ENCODE assay signal across 1 cellular context in genomic region chr7:138077809-138078208, GRCh38.
TF ChIP-seq lines count a peak whose summit lies in the region.

No MANE protein-coding gene starts in this region.

TF ChIP-seq in K562, 482 proteins besides CTCF, POLR2A, EP300 and RAD21 (continued from another document):
- TF ChIP-seq, protein P1, sequence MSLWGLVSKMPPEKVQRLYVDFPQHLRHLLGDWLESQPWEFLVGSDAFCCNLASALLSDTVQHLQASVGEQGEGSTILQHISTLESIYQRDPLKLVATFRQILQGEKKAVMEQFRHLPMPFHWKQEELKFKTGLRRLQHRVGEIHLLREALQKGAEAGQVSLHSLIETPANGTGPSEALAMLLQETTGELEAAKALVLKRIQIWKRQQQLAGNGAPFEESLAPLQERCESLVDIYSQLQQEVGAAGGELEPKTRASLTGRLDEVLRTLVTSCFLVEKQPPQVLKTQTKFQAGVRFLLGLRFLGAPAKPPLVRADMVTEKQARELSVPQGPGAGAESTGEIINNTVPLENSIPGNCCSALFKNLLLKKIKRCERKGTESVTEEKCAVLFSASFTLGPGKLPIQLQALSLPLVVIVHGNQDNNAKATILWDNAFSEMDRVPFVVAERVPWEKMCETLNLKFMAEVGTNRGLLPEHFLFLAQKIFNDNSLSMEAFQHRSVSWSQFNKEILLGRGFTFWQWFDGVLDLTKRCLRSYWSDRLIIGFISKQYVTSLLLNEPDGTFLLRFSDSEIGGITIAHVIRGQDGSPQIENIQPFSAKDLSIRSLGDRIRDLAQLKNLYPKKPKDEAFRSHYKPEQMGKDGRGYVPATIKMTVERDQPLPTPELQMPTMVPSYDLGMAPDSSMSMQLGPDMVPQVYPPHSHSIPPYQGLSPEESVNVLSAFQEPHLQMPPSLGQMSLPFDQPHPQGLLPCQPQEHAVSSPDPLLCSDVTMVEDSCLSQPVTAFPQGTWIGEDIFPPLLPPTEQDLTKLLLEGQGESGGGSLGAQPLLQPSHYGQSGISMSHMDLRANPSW (CRISPR knock-in tag; IDR thresholded peaks at IDR 0.05): no peak
- peak; percentile 68; the same call in 1 of the 2 replicates for TF ChIP-seq CEBPB (tag; IDR thresholded peaks at IDR 0.05)
- no peak for TF ChIP-seq KLF10 (CRISPR knock-in tag; IDR thresholded peaks at IDR 0.05)
- TF ChIP-seq SUPT5H (IDR thresholded peaks at IDR 0.05): no peak
- TF ChIP-seq FUS (optimal IDR thresholded peaks at IDR 0.05; ENCODE audit: low read depth, low read length): no peak
- peak; percentile 54 for TF ChIP-seq CEBPG (CRISPR knock-in tag; IDR thresholded peaks at IDR 0.05)
- peak; percentile 89 to 93 for TF ChIP-seq CEBPG (tag; conservative IDR thresholded peaks at IDR 0.05 in 1 of 2, IDR thresholded peaks at IDR 0.05 in 1 of 2)
- TF ChIP-seq HMG20B (CRISPR knock-in tag; IDR thresholded peaks at IDR 0.05): no peak
- no peak for TF ChIP-seq E2F3 (CRISPR knock-in tag; IDR thresholded peaks at IDR 0.05)
- TF ChIP-seq POLR3A (IDR thresholded peaks at IDR 0.05; ENCODE audit: borderline replicate concordance, extremely low read depth, insufficient read depth, insufficient read length): no peak
- TF ChIP-seq, protein P2, sequence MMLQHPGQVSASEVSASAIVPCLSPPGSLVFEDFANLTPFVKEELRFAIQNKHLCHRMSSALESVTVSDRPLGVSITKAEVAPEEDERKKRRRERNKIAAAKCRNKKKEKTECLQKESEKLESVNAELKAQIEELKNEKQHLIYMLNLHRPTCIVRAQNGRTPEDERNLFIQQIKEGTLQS (IDR thresholded peaks at IDR 0.05): peak; percentile 89
- TF ChIP-seq, protein P2 (CRISPR knock-in tag; conservative IDR thresholded peaks at IDR 0.05): no peak
- TF ChIP-seq NR2C2 (CRISPR knock-in tag; IDR thresholded peaks at IDR 0.05): no peak
- TF ChIP-seq NR2C2 (tag; IDR thresholded peaks at IDR 0.05): peak; percentile 44; the same call in 1 of the 2 replicates
- TF ChIP-seq MIER1 (IDR thresholded peaks at IDR 0.05; ENCODE audit: low read depth): no peak
- no peak for TF ChIP-seq NR0B1 (IDR thresholded peaks at IDR 0.05; ENCODE audit: partially characterized antibody)
- TF ChIP-seq SRSF3 (IDR thresholded peaks at IDR 0.05; ENCODE audit: insufficient read depth, low read length): no peak
- TF ChIP-seq ZNF3 (CRISPR knock-in tag; IDR thresholded peaks at IDR 0.05): no peak
- no peak for TF ChIP-seq ZNF324 (CRISPR knock-in tag; IDR thresholded peaks at IDR 0.05)
- TF ChIP-seq, protein P3, sequence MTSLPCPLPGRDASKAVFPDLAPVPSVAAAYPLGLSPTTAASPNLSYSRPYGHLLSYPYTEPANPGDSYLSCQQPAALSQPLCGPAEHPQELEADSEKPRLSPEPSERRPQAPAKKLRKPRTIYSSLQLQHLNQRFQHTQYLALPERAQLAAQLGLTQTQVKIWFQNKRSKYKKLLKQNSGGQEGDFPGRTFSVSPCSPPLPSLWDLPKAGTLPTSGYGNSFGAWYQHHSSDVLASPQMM (CRISPR knock-in tag; IDR thresholded peaks at IDR 0.05): no peak
- TF ChIP-seq FOS (IDR thresholded peaks at IDR 0.05; ENCODE audit: extremely low read depth, insufficient read length): no peak
- no peak for TF ChIP-seq ZNF239 (CRISPR knock-in tag; IDR thresholded peaks at IDR 0.05)
- no peak for TF ChIP-seq SP2 (IDR thresholded peaks at IDR 0.05; ENCODE audit: extremely low read depth, low read depth, low read length, poor library complexity, severe bottlenecking)
- TF ChIP-seq EWSR1 (IDR thresholded peaks at IDR 0.05; ENCODE audit: borderline replicate concordance, low read depth, partially characterized antibody): no peak
- TF ChIP-seq HNRNPK (IDR thresholded peaks at IDR 0.05; ENCODE audit: low read depth, low read length, poor library complexity, severe bottlenecking): no peak
- no peak for TF ChIP-seq ZNF609 (CRISPR knock-in tag; IDR thresholded peaks at IDR 0.05; ENCODE audit: borderline replicate concordance)
- no peak for TF ChIP-seq MLX (CRISPR knock-in tag; conservative IDR thresholded peaks at IDR 0.05)
- no peak for TF ChIP-seq KHSRP (IDR thresholded peaks at IDR 0.05)
- TF ChIP-seq, protein P4, sequence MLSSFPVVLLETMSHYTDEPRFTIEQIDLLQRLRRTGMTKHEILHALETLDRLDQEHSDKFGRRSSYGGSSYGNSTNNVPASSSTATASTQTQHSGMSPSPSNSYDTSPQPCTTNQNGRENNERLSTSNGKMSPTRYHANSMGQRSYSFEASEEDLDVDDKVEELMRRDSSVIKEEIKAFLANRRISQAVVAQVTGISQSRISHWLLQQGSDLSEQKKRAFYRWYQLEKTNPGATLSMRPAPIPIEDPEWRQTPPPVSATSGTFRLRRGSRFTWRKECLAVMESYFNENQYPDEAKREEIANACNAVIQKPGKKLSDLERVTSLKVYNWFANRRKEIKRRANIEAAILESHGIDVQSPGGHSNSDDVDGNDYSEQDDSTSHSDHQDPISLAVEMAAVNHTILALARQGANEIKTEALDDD (IDR thresholded peaks at IDR 0.05): no peak
- no peak for TF ChIP-seq SAP30 (IDR thresholded peaks at IDR 0.05; ENCODE audit: borderline replicate concordance, insufficient read depth, low read depth, low read length, poor library complexity, severe bottlenecking)
- no peak for TF ChIP-seq PHF20 (IDR thresholded peaks at IDR 0.05; ENCODE audit: partially characterized antibody)
- no peak for TF ChIP-seq GATAD2B (IDR thresholded peaks at IDR 0.05; ENCODE audit: borderline replicate concordance)
- TF ChIP-seq ILK (tag; IDR thresholded peaks at IDR 0.05; ENCODE audit: borderline replicate concordance, low read depth): no peak
- TF ChIP-seq CXXC5 (CRISPR knock-in tag; IDR thresholded peaks at IDR 0.05): no peak
- TF ChIP-seq ZBTB33 (CRISPR knock-in tag; IDR thresholded peaks at IDR 0.05): no peak
- no peak for TF ChIP-seq SMAD1 (IDR thresholded peaks at IDR 0.05; ENCODE audit: low read depth, low read length, partially characterized antibody)
- peak in 1 of 2 experiments; percentile 57; a peak in 1 of 4 replicates for TF ChIP-seq TRIM24 (IDR thresholded peaks at IDR 0.05)
- no peak for TF ChIP-seq ZNF12 (CRISPR knock-in tag; IDR thresholded peaks at IDR 0.05)
- TF ChIP-seq, protein P5, sequence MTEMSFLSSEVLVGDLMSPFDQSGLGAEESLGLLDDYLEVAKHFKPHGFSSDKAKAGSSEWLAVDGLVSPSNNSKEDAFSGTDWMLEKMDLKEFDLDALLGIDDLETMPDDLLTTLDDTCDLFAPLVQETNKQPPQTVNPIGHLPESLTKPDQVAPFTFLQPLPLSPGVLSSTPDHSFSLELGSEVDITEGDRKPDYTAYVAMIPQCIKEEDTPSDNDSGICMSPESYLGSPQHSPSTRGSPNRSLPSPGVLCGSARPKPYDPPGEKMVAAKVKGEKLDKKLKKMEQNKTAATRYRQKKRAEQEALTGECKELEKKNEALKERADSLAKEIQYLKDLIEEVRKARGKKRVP (CRISPR knock-in tag; IDR thresholded peaks at IDR 0.05): 0 out of 2 replicates have a peak, but pooled peaks have one; percentile 29
- no peak for TF ChIP-seq ZNF589 (CRISPR knock-in tag; IDR thresholded peaks at IDR 0.05; ENCODE audit: low read depth)
TF ChIP-seq in K562: peak in this region for 6.
